In the genomic region with DNA sequence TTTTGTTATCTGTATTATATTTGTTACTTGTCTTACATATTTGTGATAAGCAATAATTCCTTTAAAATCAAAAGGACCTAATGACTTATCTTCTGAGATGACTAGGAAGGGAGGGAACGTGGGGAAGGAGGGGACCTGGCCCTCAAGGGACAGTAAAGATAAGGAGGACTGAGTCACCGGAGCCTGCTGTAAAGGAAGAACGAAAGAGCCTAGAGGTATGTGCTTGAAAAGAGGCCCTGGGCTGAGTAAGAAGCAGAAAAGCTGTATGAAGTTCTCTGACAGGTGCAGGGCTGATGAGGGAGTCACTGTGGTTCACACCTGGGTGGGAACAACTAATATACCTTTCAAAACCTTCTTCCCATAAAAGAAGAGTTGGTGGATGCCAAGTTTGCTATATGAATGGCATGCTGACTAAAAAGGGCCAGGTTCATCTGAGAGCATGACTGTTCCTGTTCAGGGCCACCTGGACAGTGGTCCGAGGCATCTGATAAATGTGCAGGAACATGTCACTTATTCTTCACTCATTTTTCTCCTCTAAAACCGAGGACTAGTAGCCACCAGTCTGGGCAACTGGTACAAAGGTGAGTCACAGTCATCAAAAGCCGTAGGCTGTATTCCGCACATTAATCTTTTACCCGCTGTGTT, we compare ENCODE assay signal across 10 cellular contexts.
DNase-seq lines count a peak whose midpoint lies in the region; ATAC-seq and TF ChIP-seq lines count a peak whose summit lies in the region.
"Had no signal": no experiment of that assay in that cellular context is flagged by ENCODE, and none has a peak within 500 bp of the region (broad histone marks: within the 10 kb centered on the region; RNA-seq: fewer than 3 reads in every experiment).

No MANE protein-coding gene starts in this region.

- H3K4me3 ChIP-seq in PC-3 (ENCODE audit: low read length) (no peak overlapping the region), hepatocyte (no peak overlapping the region)

- no peaks in the 10 kb centered on the region for H3K9me2 ChIP-seq in PC-3 (replicated peaks; ENCODE audit: low read length)
- no peaks in the 10 kb centered on the region for H3K9me2 ChIP-seq in hepatocyte (replicated peaks; ENCODE audit: insufficient read depth)

- H3K4me1 ChIP-seq in PC-3 (ENCODE audit: insufficient read depth, low read length) = peaks cover 13% of the 10 kb centered on the region
- H3K4me1 ChIP-seq in hepatocyte (ENCODE audit: insufficient read depth) = peaks cover 6% of the 10 kb centered on the region

- H3K27me3 ChIP-seq in PC-3 (ENCODE audit: low read length) = no peaks in the 10 kb centered on the region
- H3K27me3 ChIP-seq in hepatocyte = no peaks in the 10 kb centered on the region

- BruUV-seq in PC-3 (replicated peaks; lab: Mats Ljungman, UMichigan) = no TSS peak

- H3K27ac ChIP-seq in PC-3 (ENCODE audit: low read length) (peak overlapping the region; percentile 58), hepatocyte (peak overlapping the region; percentile 67)
- H3K27ac ChIP-seq: 22Rv1 had no signal

- H3K4me2 ChIP-seq in PC-3 (ENCODE audit: low read length) (peak overlapping the region; percentile 58), hepatocyte (no peak overlapping the region)

- H3K9me3 ChIP-seq in PC-3 (ENCODE audit: low read length) (no peaks in the 10 kb centered on the region), hepatocyte (ENCODE audit: low read depth) (no peaks in the 10 kb centered on the region)

- ATAC-seq in GM21367 (IDR thresholded peaks at IDR 0.05; ENCODE audit: unreplicated experiment) = peak; percentile 49
- peak; percentile 87 for ATAC-seq in PC-3

- H3K79me2 ChIP-seq in PC-3 (ENCODE audit: low read length) (no peaks in the 10 kb centered on the region), hepatocyte (no peaks in the 10 kb centered on the region)

- H3F3A ChIP-seq in PC-3 (ENCODE audit: low read length, unreplicated experiment) = no peaks in the 10 kb centered on the region

- H2AFZ ChIP-seq in PC-3 (ENCODE audit: low read length) = no peak overlapping the region
- H2AFZ ChIP-seq in hepatocyte = no peak overlapping the region

- POLR2A ChIA-PET in PC-3 (lab: Charles Lee; ENCODE audit: unreplicated experiment) = no interaction called here

- peak; percentile 31 for DNase-seq in DMS 273 (lab: John Stamatoyannopoulos, UW; ENCODE audit: unreplicated experiment)
- DNase-seq in DMS 273 treated with DMSO at 0.1 percent for 48 hours (lab: John Stamatoyannopoulos, UW) = no peak
- peak; percentile 77 for DNase-seq in PC-3
- DNase-seq in hepatocyte (ENCODE audit: low spot score) = peak; percentile 75
- no peak for DNase-seq in NCI-H128 (lab: John Stamatoyannopoulos, UW; ENCODE audit: unreplicated experiment)
- DNase-seq in GM03348 (ENCODE audit: low spot score) = no peak
- DNase-seq in HK-2 (ENCODE audit: unreplicated experiment) = no peak
- DNase-seq: MV-4-11 had no signal

- 52% methylated on average over 8 of the region's 8 CpGs for WGBS in hepatocyte (ENCODE audit: low lambda C conversion rate, missing lambda C conversion rate)

- H4K20me1 ChIP-seq in PC-3 (ENCODE audit: low read length) (no peaks in the 10 kb centered on the region), hepatocyte (ENCODE audit: insufficient read depth, poor library complexity, severe bottlenecking) (no peaks in the 10 kb centered on the region)

- TF ChIP-seq CTCF in PC-3 (conservative IDR thresholded peaks at IDR 0.05; ENCODE audit: low read depth, low read length) (no peak), hepatocyte (IDR thresholded peaks at IDR 0.05; ENCODE audit: poor library complexity) (no peak)

- H3K36me3 ChIP-seq in PC-3 (ENCODE audit: low read depth, low read length) = no peaks in the 10 kb centered on the region
- no peaks in the 10 kb centered on the region for H3K36me3 ChIP-seq in hepatocyte (replicated peaks; ENCODE audit: insufficient read depth, low read depth)

- intact Hi-C loops in PC-3 (cut with micrococcal nuclease) = no loop called here

- H3K9ac ChIP-seq in PC-3 (ENCODE audit: low read length) = no peak overlapping the region

- CTCF ChIA-PET in PC-3 (lab: Charles Lee) = no interaction called here

Comparison
In these comparisons a context has a peak if more than half of its experiments do, and no peak if none do; other contexts are left out.
1. DNase-seq: peak in DMS 273 (single experiment), PC-3 (single experiment) and hepatocyte (single experiment); none in DMS 273 treated with DMSO at 0.1 percent for 48 hours (single experiment), NCI-H128 (single experiment), GM03348 (single experiment) and HK-2 (single experiment).